ENCODE assay signal across 8 cellular contexts in genomic region chr19:34678421-34678820, GRCh38. TPM values are rescaled to one million over a fixed set of nuclear protein-coding genes. Genes with fewer than 3 reads are reported as not detected.
A peak's percentile ranks its signal among the peaks of the same experiment; 100 is the strongest.
DNase-seq lines count a peak whose midpoint lies in the region; ATAC-seq and TF ChIP-seq lines count a peak whose summit lies in the region.

No MANE protein-coding gene starts in this region.

- POLR2A ChIA-PET in activated CD8-positive, alpha-beta T cell treated with anti-CD3 and anti-CD28 coated beads for 36 hours (lab: Charles Lee): interaction anchor here (0.8 to 2.8 kb wide), 4 partner anchors 13 to 199 kb away, joined by 3 to 11 read pairs (median 8); partner anchors contain the start of gene ZNF181

- ATAC-seq in activated CD8-positive, alpha-beta T cell treated with anti-CD3 and anti-CD28 coated beads for 36 hours: no peak
- no peak for ATAC-seq in aorta (ENCODE audit: low FRiP score)

- H3K36me3 ChIP-seq in stomach smooth muscle (ENCODE audit: control insufficient read depth in 2 of 2, insufficient read depth in 2 of 2, low read length in 2 of 2) (peaks cover 33 to 41% of the 10 kb centered on the region in 2 donors), aorta (ENCODE audit: control insufficient read depth in 1 of 2, insufficient read depth in 2 of 2, low read length in 1 of 2) (peaks cover 0 to 5% of the 10 kb centered on the region in 2 donors)

- intact Hi-C loops in activated CD8-positive, alpha-beta T cell treated with anti-CD3 and anti-CD28 coated beads for 36 hours (cut with micrococcal nuclease): no loop called here
- intact Hi-C loops in head of caudate nucleus (cut with DNase I) (no loop called here), aorta (cut with DNase I) (loop anchor here in 1 of 2 donors (5.0 kb wide), 2 partner anchors 54 to 94 kb away; partner anchors contain the start of genes ZNF181 and ZNF599)

- H3K4me3 ChIP-seq in iPS-18c (ENCODE audit: insufficient read depth, low read depth, low read length): peak overlapping the region; percentile 87
- H3K4me3 ChIP-seq in stomach smooth muscle (ENCODE audit: low read length in 2 of 2): peak overlapping the region; percentile 88 to 95
- H3K4me3 ChIP-seq in aorta (ENCODE audit: low read length in 2 of 2): peak overlapping the region in 1 of 2 donors; percentile 76

- CTCF ChIA-PET in activated CD8-positive, alpha-beta T cell treated with anti-CD3 and anti-CD28 coated beads for 36 hours (lab: Charles Lee): interaction anchor here (1.3 kb wide), 1 partner anchor 40 kb away, joined by 4 read pairs; no protein-coding TSS in a partner anchor

- H3K9me3 ChIP-seq in iPS-18c (ENCODE audit: control insufficient read depth, insufficient read depth, low read length) (peaks cover 4% of the 10 kb centered on the region), stomach smooth muscle (ENCODE audit: control insufficient read depth in 2 of 2, low read length in 2 of 2) (peaks cover 11 to 15% of the 10 kb centered on the region in 2 donors), aorta (ENCODE audit: control insufficient read depth, low read length) (peaks cover 7% of the 10 kb centered on the region)

- peaks cover 21% of the 10 kb centered on the region for H3K4me1 Mint-ChIP-seq in T-helper 2 cell treated with Interferon-gamma antibody and Interleukin-4, amounts not matched to agents 5 μg/mL and 100 μg/mL, for 36 hours (ENCODE audit: low read depth)
- peaks cover 34% of the 10 kb centered on the region for H3K4me1 Mint-ChIP-seq in activated CD8-positive, alpha-beta T cell treated with anti-CD3 and anti-CD28 coated beads for 36 hours (ENCODE audit: low read depth)

- H3K4me1 ChIP-seq in stomach smooth muscle (ENCODE audit: control insufficient read depth, insufficient read depth, low read length) (peaks cover 12% of the 10 kb centered on the region), aorta (ENCODE audit: control insufficient read depth in 1 of 2, insufficient read depth in 2 of 2, low read length in 2 of 2) (peaks cover 0 to 3% of the 10 kb centered on the region in 2 donors)

- peaks cover 59% of the 10 kb centered on the region for H3K36me3 Mint-ChIP-seq in T-helper 2 cell treated with Interferon-gamma antibody and Interleukin-4, amounts not matched to agents 5 μg/mL and 100 μg/mL, for 36 hours (ENCODE audit: low read depth)
- peaks cover 58% of the 10 kb centered on the region for H3K36me3 Mint-ChIP-seq in activated CD8-positive, alpha-beta T cell treated with anti-CD3 and anti-CD28 coated beads for 36 hours (ENCODE audit: low read depth)

- 43 to 45% methylated on average over 10 of the region's 10 CpGs for whole genome bisulfite sequencing in aorta, 2 donors

- H3K4me3 Mint-ChIP-seq in T-helper 2 cell treated with Interferon-gamma antibody and Interleukin-4, amounts not matched to agents 5 μg/mL and 100 μg/mL, for 36 hours: peak overlapping the region; percentile 88
- peak overlapping the region; percentile 95 for H3K4me3 Mint-ChIP-seq in activated CD8-positive, alpha-beta T cell treated with anti-CD3 and anti-CD28 coated beads for 36 hours

- H3K27me3 ChIP-seq in stomach smooth muscle (ENCODE audit: control insufficient read depth in 1 of 2, insufficient read depth in 2 of 2, low read length in 2 of 2) (no peaks in the 10 kb centered on the region), aorta (ENCODE audit: control insufficient read depth in 1 of 2, insufficient read depth in 2 of 2, low read length in 1 of 2) (no peaks in the 10 kb centered on the region)

- H3K27ac ChIP-seq in stomach smooth muscle (ENCODE audit: low read length) (peak overlapping the region; percentile 92), aorta (ENCODE audit: low read depth in 1 of 2, low read length in 2 of 2) (no peak overlapping the region)

- H3K27me3 Mint-ChIP-seq in T-helper 2 cell treated with Interferon-gamma antibody and Interleukin-4, amounts not matched to agents 5 μg/mL and 100 μg/mL, for 36 hours (ENCODE audit: low read depth): no peaks in the 10 kb centered on the region
- peaks cover 1% of the 10 kb centered on the region for H3K27me3 Mint-ChIP-seq in activated CD8-positive, alpha-beta T cell treated with anti-CD3 and anti-CD28 coated beads for 36 hours

- peak overlapping the region; percentile 73 for H3K27ac Mint-ChIP-seq in T-helper 2 cell treated with Interferon-gamma antibody and Interleukin-4, amounts not matched to agents 5 μg/mL and 100 μg/mL, for 36 hours
- H3K27ac Mint-ChIP-seq in activated CD8-positive, alpha-beta T cell treated with anti-CD3 and anti-CD28 coated beads for 36 hours: peak overlapping the region; percentile 99

- peaks cover 57% of the 10 kb centered on the region for H3K9me3 Mint-ChIP-seq in T-helper 2 cell treated with Interferon-gamma antibody and Interleukin-4, amounts not matched to agents 5 μg/mL and 100 μg/mL, for 36 hours
- H3K9me3 Mint-ChIP-seq in activated CD8-positive, alpha-beta T cell treated with anti-CD3 and anti-CD28 coated beads for 36 hours: peaks cover 34% of the 10 kb centered on the region

- DNase-seq in T-helper 2 cell treated with Interferon-gamma antibody and Interleukin-4, amounts not matched to agents 5 μg/mL and 100 μg/mL, for 36 hours (ENCODE audit: low spot score): no peak
- no peak for DNase-seq in T-helper 2 cell
- DNase-seq in activated CD8-positive, alpha-beta T cell treated with anti-CD3 and anti-CD28 coated beads for 36 hours: no peak
- no peak for DNase-seq in head of caudate nucleus
- DNase-seq in iPS-NIHi11 (ENCODE audit: low spot score): no peak
- DNase-seq in aorta: no peak

- TF ChIP-seq CTCF in activated CD8-positive, alpha-beta T cell treated with anti-CD3 and anti-CD28 coated beads for 36 hours (IDR thresholded peaks at IDR 0.05): no peak

- H3K9ac ChIP-seq in stomach smooth muscle (ENCODE audit: low read length in 2 of 2): peak overlapping the region in 1 of 2 donors; percentile 97

RNA-seq across cellular contexts. Expression of gene ZNF302, which starts 0.9 kb away (rescaled TPM):
- 10 to 100 TPM; 14.9 to 15.9 TPM for total RNA-seq in activated CD8-positive, alpha-beta T cell treated with anti-CD3 and anti-CD28 coated beads for 36 hours
- 10 to 100 TPM; 20.5 to 37.3 TPM for total RNA-seq in aorta
- polyA plus RNA-seq in aorta: 10 to 100 TPM; 20.0 to 23.8 TPM

RNA-seq across cellular contexts. Expression of gene SCGB2B2, which starts 1.5 kb away (rescaled TPM):
- total RNA-seq in activated CD8-positive, alpha-beta T cell treated with anti-CD3 and anti-CD28 coated beads for 36 hours: under 1 TPM; 0.25 to 0.47 TPM
- 1 to 10 TPM in 1 of 2 donors, under 1 TPM in 1; 0.75 to 2.2 TPM for total RNA-seq in aorta
- polyA plus RNA-seq in aorta: not detected

RNA-seq across cellular contexts. Expression of gene ZNF181, which starts 55.6 kb away (rescaled TPM):
- total RNA-seq in activated CD8-positive, alpha-beta T cell treated with anti-CD3 and anti-CD28 coated beads for 36 hours: 1 to 10 TPM; 2.8 to 5.1 TPM
- 10 to 100 TPM; 10.7 to 12.7 TPM for total RNA-seq in aorta
- polyA plus RNA-seq in aorta: 10 to 100 TPM in 1 of 2 donors, 1 to 10 TPM in 1; 3.5 to 19.9 TPM
